22 cellular contexts compared by ENCODE assay signal in genomic region chrX:110531873-110532272, GRCh38.
"Had no signal": no experiment of that assay in that cellular context is flagged by ENCODE, and none has a peak within 500 bp of the region (broad histone marks: within the 10 kb centered on the region; RNA-seq: fewer than 3 reads in every experiment).

No MANE protein-coding gene starts in this region.

- H3K9me3 ChIP-seq: ascending aorta, mucosa of descending colon, ovary, right lobe of liver had no signal

- H3K4me1 ChIP-seq: ascending aorta, breast epithelium, psoas muscle, right lobe of liver, tibial artery had no signal

- H3K4me3 ChIP-seq: ascending aorta, breast epithelium, mucosa of descending colon, ovary, psoas muscle, right lobe of liver, tibial artery had no signal

- H3K36me3 ChIP-seq: ascending aorta, breast epithelium, ovary, right lobe of liver, tibial artery had no signal

- H3K27me3 ChIP-seq: ascending aorta, ovary, right lobe of liver, tibial artery had no signal

- DNase-seq: activated CD4-positive, CD25-positive, alpha-beta regulatory T cell treated with anti-CD3 and anti-CD28 coated beads, Interleukin-2, amount 50 U/mL, for 72 hours; activated effector memory CD4-positive, alpha-beta T cell treated with anti-CD3 and anti-CD28 coated beads, Interleukin-2, amount 50 U/mL, for 16 hours; activated naive CD4-positive, alpha-beta T cell treated with anti-CD3 and anti-CD28 coated beads, Interleukin-2, amount 50 U/mL, for 16 hours; activated T-cell treated with anti-CD3 and anti-CD28 coated beads, Interleukin-2, amount 50 U/mL, for 72 hours; cerebellar nuclear complex; cortex of kidney; erythroblast; hypothalamus; kidney; mesenchymal stem cell; mucosa of descending colon; naive thymus-derived CD4-positive, alpha-beta T cell; ovary; psoas muscle; right lobe of liver; stimulated activated CD8-positive, alpha-beta memory T cell treated with anti-CD3 and anti-CD28 coated beads, Interleukin-4, amount 100 ng/mL, for 48 hours; stimulated activated naive CD4-positive, alpha-beta T cell; substantia nigra had no signal

- ATAC-seq: activated T-cell treated with anti-CD3 and anti-CD28 coated beads, Interleukin-2, amount 50 U/mL, for 72 hours; mucosa of descending colon; naive thymus-derived CD4-positive, alpha-beta T cell; psoas muscle; right lobe of liver had no signal

- H3K27ac ChIP-seq: ascending aorta, ovary, psoas muscle, right lobe of liver, tibial artery, VCaP had no signal
